ENCODE assay signal across 8 cellular contexts in genomic region chr6:90284745-90285481, GRCh38. TPM values are rescaled to one million over a fixed set of nuclear protein-coding genes. Genes with fewer than 3 reads are reported as not detected.
DNase-seq lines count a peak whose midpoint lies in the region; ATAC-seq and TF ChIP-seq lines count a peak whose summit lies in the region.

No MANE protein-coding gene starts in this region.

- H3K9me3 ChIP-seq in HUES48 (ENCODE audit: control insufficient read depth, insufficient read depth, low read length) (no peaks in the 10 kb centered on the region), iPS-20b (ENCODE audit: insufficient read depth, low read depth, low read length) (no peaks in the 10 kb centered on the region), A673 (ENCODE audit: low read depth, low read length, poor library complexity, severe bottlenecking) (peaks cover 5% of the 10 kb centered on the region)

- peaks cover 89% of the 10 kb centered on the region for H3K4me1 Mint-ChIP-seq in activated naive CD8-positive, alpha-beta T cell treated with anti-CD3 and anti-CD28 coated beads for 36 hours

- H3K9ac ChIP-seq in HUES48 (ENCODE audit: low read depth, low read length), result peak overlapping the region; percentile 18; the same call in 1 of the 2 replicates
- H3K9ac ChIP-seq in iPS-20b (ENCODE audit: low read depth, low read length), result peak overlapping the region; percentile 29; the same call in 1 of the 2 replicates

- peak; percentile 62 for DNase-seq in GM10266 (ENCODE audit: extremely low spot score)
- no peak for DNase-seq in activated naive CD8-positive, alpha-beta T cell treated with anti-CD3 and anti-CD28 coated beads for 36 hours
- peak; percentile 73 for DNase-seq in stromal cell of bone marrow (ENCODE audit: low read depth)
- DNase-seq in GOT3 (lab: John Stamatoyannopoulos, UW), result no peak
- no peak for DNase-seq in A673 (ENCODE audit: low spot score)

- H3K4me3 ChIP-seq in HUES48 (ENCODE audit: low read depth, low read length), result no peak overlapping the region; the same call in 1 of the 2 replicates
- H3K4me3 ChIP-seq in iPS-20b (ENCODE audit: low read length), result no peak overlapping the region
- H3K4me3 ChIP-seq in A673 (ENCODE audit: low read depth, low read length, poor library complexity, severe bottlenecking), result no peak overlapping the region

- H3K9me3 Mint-ChIP-seq in activated naive CD8-positive, alpha-beta T cell treated with anti-CD3 and anti-CD28 coated beads for 36 hours, result peaks cover 15% of the 10 kb centered on the region

- peak; percentile 90 for ATAC-seq in GM21526 (IDR thresholded peaks at IDR 0.05; ENCODE audit: low FRiP score, unreplicated experiment)

- intact Hi-C loops in A673 (cut with micrococcal nuclease; ENCODE audit: unreplicated experiment), result loop anchor here (5.0 kb wide), 1 partner anchor 107 kb away; no protein-coding TSS in a partner anchor

- peak overlapping the region; percentile 79 for H3K27ac ChIP-seq in HUES48 (ENCODE audit: low read depth, low read length)
- no peak overlapping the region for H3K27ac ChIP-seq in iPS-20b (ENCODE audit: low read length)
- no peak overlapping the region for H3K27ac ChIP-seq in A673 (ENCODE audit: low read depth, low read length, poor library complexity, severe bottlenecking)

- H3K4me3 Mint-ChIP-seq in activated naive CD8-positive, alpha-beta T cell treated with anti-CD3 and anti-CD28 coated beads for 36 hours, result peak overlapping the region; percentile 80

- H3K36me3 Mint-ChIP-seq in activated naive CD8-positive, alpha-beta T cell treated with anti-CD3 and anti-CD28 coated beads for 36 hours, result peaks cover 67% of the 10 kb centered on the region

- H3K27me3 ChIP-seq in HUES48 (ENCODE audit: control insufficient read depth, insufficient read depth, low read length), result no peaks in the 10 kb centered on the region
- H3K27me3 ChIP-seq in iPS-20b (ENCODE audit: insufficient read depth, low read length), result no peaks in the 10 kb centered on the region
- H3K27me3 ChIP-seq in A673 (replicated peaks; ENCODE audit: insufficient read depth, low read depth, low read length, poor library complexity), result peaks cover 7% of the 10 kb centered on the region

- BruUV-seq in A673 (replicated peaks; lab: Mats Ljungman, UMichigan), result no TSS peak

- POLR2A ChIA-PET in A673 (lab: Charles Lee; ENCODE audit: low non-redundant PET), result no interaction called here

- peak overlapping the region; percentile 98 for H3K27ac Mint-ChIP-seq in activated naive CD8-positive, alpha-beta T cell treated with anti-CD3 and anti-CD28 coated beads for 36 hours

- H3K36me3 ChIP-seq in HUES48 (ENCODE audit: control insufficient read depth, insufficient read depth, low read length) (no peaks in the 10 kb centered on the region), iPS-20b (ENCODE audit: insufficient read depth, low read depth, low read length) (no peaks in the 10 kb centered on the region), A673 (ENCODE audit: insufficient read depth, low read length, poor library complexity, severe bottlenecking) (no peaks in the 10 kb centered on the region)

- H3K27me3 Mint-ChIP-seq in activated naive CD8-positive, alpha-beta T cell treated with anti-CD3 and anti-CD28 coated beads for 36 hours, result no peaks in the 10 kb centered on the region

- H3K4me1 ChIP-seq in HUES48 (ENCODE audit: control insufficient read depth, insufficient read depth, low read length) (peaks cover 51% of the 10 kb centered on the region), iPS-20b (ENCODE audit: insufficient read depth, low read length) (peaks cover 31% of the 10 kb centered on the region), A673 (ENCODE audit: insufficient read depth, low read length, poor library complexity, severe bottlenecking) (peaks cover 11% of the 10 kb centered on the region)

- TF ChIP-seq CTCF in GM10266 (IDR thresholded peaks at IDR 0.05; ENCODE audit: control insufficient read depth, insufficient read depth, low read depth, missing control alignments), result no peak
- TF ChIP-seq CTCF in A673 (conservative IDR thresholded peaks at IDR 0.05; ENCODE audit: low read depth, low read length), result no peak

- CTCF ChIA-PET in A673 (lab: Charles Lee), result interaction anchor here (0.8 to 1.3 kb wide), 2 partner anchors 195 to 344 kb away, joined by 3 to 4 read pairs; no protein-coding TSS in a partner anchor

RNA-seq across cellular contexts. Expression of gene BACH2, which starts 11.7 kb away (rescaled TPM):
- total RNA-seq in activated naive CD8-positive, alpha-beta T cell treated with anti-CD3 and anti-CD28 coated beads for 36 hours, result 10 to 100 TPM; 73.1 to 78.0 TPM
- 0.37 and 1.9 TPM in 2 replicates for total RNA-seq in A673 (2021)

Comparison
In these comparisons a context has a peak if more than half of its experiments do, and no peak if none do; other contexts are left out.
1. DNase-seq: peak in GM10266 (single experiment) and stromal cell of bone marrow (single experiment); none in activated naive CD8-positive, alpha-beta T cell treated with anti-CD3 and anti-CD28 coated beads for 36 hours (single experiment), GOT3 (single experiment) and A673 (single experiment).
2. RNA of gene BACH2, which starts 11.7 kb away (total RNA-seq): 73.1 to 78.0 TPM in activated naive CD8-positive, alpha-beta T cell treated with anti-CD3 and anti-CD28 coated beads for 36 hours; 0.37 to 1.9 TPM in A673; every median in the first group is over 10 times any median in the second.